In the genomic region with DNA sequence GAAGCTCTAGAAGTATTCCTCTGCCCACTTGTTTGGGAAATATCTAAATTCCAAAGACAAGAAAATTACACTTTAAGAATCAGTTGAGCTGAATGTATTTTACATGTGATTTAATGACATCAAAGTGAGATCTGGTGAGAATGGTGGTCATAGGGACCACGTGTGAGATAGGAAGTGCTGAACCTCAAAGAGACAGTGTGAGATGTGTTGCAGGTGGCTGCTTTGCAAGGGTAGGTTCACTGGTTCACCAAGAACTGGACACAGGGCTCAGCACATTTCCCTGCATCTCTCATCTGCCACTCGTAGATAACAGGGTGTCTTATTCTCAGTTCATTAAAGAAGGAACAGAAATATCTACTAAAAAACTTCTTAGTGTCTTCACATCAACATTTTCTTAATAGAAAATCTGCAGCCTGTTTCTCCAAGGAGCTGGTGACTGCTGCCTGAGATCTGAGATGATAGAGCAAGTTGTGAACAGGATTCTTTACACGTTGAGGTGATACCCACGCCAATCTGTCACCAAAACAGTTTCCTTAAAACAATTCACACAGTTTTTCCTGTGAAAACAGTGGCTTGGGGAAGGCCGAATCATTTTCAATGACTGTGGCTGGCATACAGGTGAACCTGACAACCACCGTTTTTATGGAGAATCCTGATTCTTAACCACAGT, we compare ENCODE assay signal across 16 cellular contexts. TPM values are rescaled to one million over a fixed set of nuclear protein-coding genes. Genes with fewer than 3 reads are reported as not detected.
DNase-seq lines count a peak whose midpoint lies in the region; ATAC-seq and TF ChIP-seq lines count a peak whose summit lies in the region.
"Had no signal": no experiment of that assay in that cellular context is flagged by ENCODE, and none has a peak within 500 bp of the region (broad histone marks: within the 10 kb centered on the region; RNA-seq: fewer than 3 reads in every experiment).

No MANE protein-coding gene starts in this region.

- H3K4me3 ChIP-seq in rectal smooth muscle tissue (ENCODE audit: low read length) (no peak overlapping the region), Karpas-422 (ENCODE audit: low read length) (no peak overlapping the region)
- H3K4me3 ChIP-seq: K562 had no signal

- H3K27ac ChIP-seq in rectal smooth muscle tissue (ENCODE audit: low read depth, low read length) (peak overlapping the region; percentile 87), Karpas-422 (ENCODE audit: low read length) (no peak overlapping the region)

- H3K4me2 ChIP-seq in Karpas-422 (ENCODE audit: low read depth, low read length, poor library complexity, severe bottlenecking), result no peak overlapping the region

- TF ChIP-seq CTCF in chondrocyte (IDR thresholded peaks at IDR 0.05), result no peak

- POLR2A ChIA-PET in activated CD4-positive, alpha-beta T cell treated with anti-CD3 and anti-CD28 coated beads, Interleukin-2, amount 10 ng/mL, durations not matched to agents 7 days and 5 days (lab: Charles Lee), result no interaction called here

- DNase-seq in activated CD4-positive, alpha-beta T cell treated with anti-CD3 and anti-CD28 coated beads, Interleukin-2, amount 10 ng/mL, durations not matched to agents 7 days and 5 days, result no peak
- no peak for DNase-seq in activated CD4-positive, alpha-beta T cell treated with anti-CD3 and anti-CD28 coated beads, Interleukin-2, amount 50 U/mL, for 1 hour
- DNase-seq in chondrocyte (ENCODE audit: low spot score) (no peak), Karpas-422 (no peak)
- DNase-seq in activated naive CD4-positive, alpha-beta T cell treated with anti-CD3 and anti-CD28 coated beads, Interleukin-2, amount 10 ng/mL, durations not matched to agents 7 days and 5 days, result no peak
- DNase-seq: 8988T; GOT3; NCI-H524; stimulated activated CD4-positive, alpha-beta T cell treated with anti-CD3 and anti-CD28 coated beads, Interleukin-4, amount 100 ng/mL, for 24 hours had no signal

- no peaks in the 10 kb centered on the region for H3K9me3 ChIP-seq in Karpas-422 (ENCODE audit: low read length)

- no peaks in the 10 kb centered on the region for H3K79me2 ChIP-seq in Karpas-422 (ENCODE audit: low read length)

- peaks cover 2% of the 10 kb centered on the region for H3K9me3 Mint-ChIP-seq in activated CD4-positive, alpha-beta T cell treated with anti-CD3 and anti-CD28 coated beads, Interleukin-2, amount 10 ng/mL, durations not matched to agents 7 days and 5 days
- no peaks in the 10 kb centered on the region for H3K9me3 Mint-ChIP-seq in chondrocyte (ENCODE audit: low read depth)
- H3K9me3 Mint-ChIP-seq in activated naive CD4-positive, alpha-beta T cell treated with anti-CD3 and anti-CD28 coated beads, Interleukin-2, amount 10 ng/mL, durations not matched to agents 7 days and 5 days, result no peaks in the 10 kb centered on the region
- H3K9me3 Mint-ChIP-seq: neural crest cell had no signal

- H3K4me1 ChIP-seq in rectal smooth muscle tissue (ENCODE audit: control insufficient read depth, insufficient read depth, low read length) (peaks cover 3% of the 10 kb centered on the region), Karpas-422 (ENCODE audit: low read length) (no peaks in the 10 kb centered on the region)

- H3K27me3 Mint-ChIP-seq in activated CD4-positive, alpha-beta T cell treated with anti-CD3 and anti-CD28 coated beads, Interleukin-2, amount 10 ng/mL, durations not matched to agents 7 days and 5 days, result no peaks in the 10 kb centered on the region
- H3K27me3 Mint-ChIP-seq in chondrocyte (ENCODE audit: low read depth), result peaks cover 5% of the 10 kb centered on the region
- peaks cover 8% of the 10 kb centered on the region for H3K27me3 Mint-ChIP-seq in activated naive CD4-positive, alpha-beta T cell treated with anti-CD3 and anti-CD28 coated beads, Interleukin-2, amount 10 ng/mL, durations not matched to agents 7 days and 5 days

- H3K27me3 ChIP-seq in rectal smooth muscle tissue (ENCODE audit: control insufficient read depth, insufficient read depth, low read length), result no peaks in the 10 kb centered on the region
- H3K27me3 ChIP-seq in Karpas-422 (ENCODE audit: low read length), result no peaks in the 10 kb centered on the region

- CTCF ChIA-PET in activated CD4-positive, alpha-beta T cell treated with anti-CD3 and anti-CD28 coated beads, Interleukin-2, amount 10 ng/mL, durations not matched to agents 7 days and 5 days (lab: Charles Lee), result interaction anchor here (1.5 kb wide), 1 partner anchor 10 kb away, joined by 3 read pairs; no protein-coding TSS in a partner anchor
- CTCF ChIA-PET in activated naive CD4-positive, alpha-beta T cell treated with anti-CD3 and anti-CD28 coated beads, Interleukin-2, amount 10 ng/mL, durations not matched to agents 7 days and 5 days (lab: Charles Lee), result no interaction called here

- H3K4me1 Mint-ChIP-seq in activated CD4-positive, alpha-beta T cell treated with anti-CD3 and anti-CD28 coated beads, Interleukin-2, amount 10 ng/mL, durations not matched to agents 7 days and 5 days, result peaks cover 7% of the 10 kb centered on the region
- H3K4me1 Mint-ChIP-seq in chondrocyte (ENCODE audit: low read depth), result no peaks in the 10 kb centered on the region
- no peaks in the 10 kb centered on the region for H3K4me1 Mint-ChIP-seq in activated naive CD4-positive, alpha-beta T cell treated with anti-CD3 and anti-CD28 coated beads, Interleukin-2, amount 10 ng/mL, durations not matched to agents 7 days and 5 days
- H3K4me1 Mint-ChIP-seq: neural crest cell had no signal

- H3K36me3 Mint-ChIP-seq in activated CD4-positive, alpha-beta T cell treated with anti-CD3 and anti-CD28 coated beads, Interleukin-2, amount 10 ng/mL, durations not matched to agents 7 days and 5 days (ENCODE audit: low read depth), result peaks cover 2% of the 10 kb centered on the region
- no peaks in the 10 kb centered on the region for H3K36me3 Mint-ChIP-seq in chondrocyte (ENCODE audit: low read depth)
- no peaks in the 10 kb centered on the region for H3K36me3 Mint-ChIP-seq in activated naive CD4-positive, alpha-beta T cell treated with anti-CD3 and anti-CD28 coated beads, Interleukin-2, amount 10 ng/mL, durations not matched to agents 7 days and 5 days

- H3K9ac ChIP-seq in rectal smooth muscle tissue (ENCODE audit: low read length) (no peak overlapping the region), Karpas-422 (ENCODE audit: low read length) (no peak overlapping the region)

- 0 out of 2 replicates have a peak, but pooled peaks cover 9% of the 10 kb centered on the region for H4K20me1 ChIP-seq in Karpas-422 (ENCODE audit: insufficient read depth, low read depth, low read length)

- H3K36me3 ChIP-seq in rectal smooth muscle tissue (ENCODE audit: control insufficient read depth, insufficient read depth, low read length) (no peaks in the 10 kb centered on the region), Karpas-422 (ENCODE audit: insufficient read depth, low read length) (no peaks in the 10 kb centered on the region)

- H2AFZ ChIP-seq in Karpas-422 (ENCODE audit: low read length), result no peak overlapping the region

- H3K27ac Mint-ChIP-seq in activated CD4-positive, alpha-beta T cell treated with anti-CD3 and anti-CD28 coated beads, Interleukin-2, amount 10 ng/mL, durations not matched to agents 7 days and 5 days, result peak overlapping the region; percentile 43
- H3K27ac Mint-ChIP-seq in chondrocyte (ENCODE audit: unreplicated experiment), result no peak overlapping the region
- no peak overlapping the region for H3K27ac Mint-ChIP-seq in activated naive CD4-positive, alpha-beta T cell treated with anti-CD3 and anti-CD28 coated beads, Interleukin-2, amount 10 ng/mL, durations not matched to agents 7 days and 5 days

- no peak overlapping the region for H3K4me3 Mint-ChIP-seq in activated CD4-positive, alpha-beta T cell treated with anti-CD3 and anti-CD28 coated beads, Interleukin-2, amount 10 ng/mL, durations not matched to agents 7 days and 5 days
- no peak overlapping the region for H3K4me3 Mint-ChIP-seq in chondrocyte (ENCODE audit: unreplicated experiment)
- no peak overlapping the region for H3K4me3 Mint-ChIP-seq in activated naive CD4-positive, alpha-beta T cell treated with anti-CD3 and anti-CD28 coated beads, Interleukin-2, amount 10 ng/mL, durations not matched to agents 7 days and 5 days
- H3K4me3 Mint-ChIP-seq: neural crest cell had no signal

- ATAC-seq in GM21526 (IDR thresholded peaks at IDR 0.05; ENCODE audit: low FRiP score, unreplicated experiment), result peak; percentile 57
- ATAC-seq in HG03378 (IDR thresholded peaks at IDR 0.05; ENCODE audit: unreplicated experiment), result peak; percentile 58
- ATAC-seq: K562 had no signal

- H3K9me2 ChIP-seq in Karpas-422 (replicated peaks; ENCODE audit: insufficient read depth, low read length), result no peaks in the 10 kb centered on the region

RNA-seq across cellular contexts. Expression of a gene that starts 7.2 kb away (rescaled TPM):
- 1 to 10 TPM; 6.7 to 7.4 TPM for total RNA-seq in activated CD4-positive, alpha-beta T cell treated with anti-CD3 and anti-CD28 coated beads, Interleukin-2, amount 10 ng/mL, durations not matched to agents 7 days and 5 days
- total RNA-seq in chondrocyte, result not detected in 3 replicates
- total RNA-seq in Karpas-422 (2014; rRNA removed; shearing (Covaris generic); ENCODE audit: low replicate concordance), result not detected in 2 replicates
- total RNA-seq: Daoy, epithelial cell of proximal tubule, K562, neural crest cell had no signal

RNA-seq across cellular contexts. Expression of a gene that starts 27.6 kb away (rescaled TPM):
- not detected for total RNA-seq in activated CD4-positive, alpha-beta T cell treated with anti-CD3 and anti-CD28 coated beads, Interleukin-2, amount 10 ng/mL, durations not matched to agents 7 days and 5 days
- not detected in 3 replicates for total RNA-seq in chondrocyte
- total RNA-seq in Karpas-422 (2014; rRNA removed; shearing (Covaris generic); ENCODE audit: low replicate concordance), result not detected in 2 replicates
- total RNA-seq: Daoy, epithelial cell of proximal tubule, K562, neural crest cell had no signal
